9 cellular contexts compared by ENCODE assay signal in genomic region chr7:13989138-13989943, GRCh38. TPM values are rescaled to one million over a fixed set of nuclear protein-coding genes. Genes with fewer than 3 reads are reported as not detected.
DNase-seq lines count a peak whose midpoint lies in the region; ATAC-seq and TF ChIP-seq lines count a peak whose summit lies in the region.
"Had no signal": no experiment of that assay in that cellular context is flagged by ENCODE, and none has a peak within 500 bp of the region (broad histone marks: within the 10 kb centered on the region; RNA-seq: fewer than 3 reads in every experiment).

TSS of gene ETV1 (minus strand) at chr7:13989666. CDS start at chr7:13989052, 614 bp downstream.

- H3K9me3 ChIP-seq in PC-9 (ENCODE audit: insufficient read depth, low read depth) = no peaks in the 10 kb centered on the region

- no TSS peak for BruUV-seq in PC-9 (replicated peaks; lab: Mats Ljungman, UMichigan)

- CTCF ChIA-PET in PC-9 (lab: Charles Lee) = interaction anchor here (0.7 to 2.1 kb wide), 4 partner anchors 9 to 247 kb away, joined by 3 to 8 read pairs (median 4); no protein-coding TSS in a partner anchor

- no peak; the same call in 1 of the 2 replicates for TF ChIP-seq CTCF in PC-9 (conservative IDR thresholded peaks at IDR 0.05)

- H3K79me2 ChIP-seq in PC-9 (ENCODE audit: low read depth) = no peaks in the 10 kb centered on the region

- H3K27ac Mint-ChIP-seq in stimulated activated naive CD8-positive, alpha-beta T cell treated with anti-CD3 and anti-CD28 coated beads, Interleukin-15, amount 100 ng/mL, for 72 hours = no peak within 1 kb of the TSS
- H3K27ac Mint-ChIP-seq: IgD-negative memory B cell had no signal

- H3K4me1 Mint-ChIP-seq in stimulated activated naive CD8-positive, alpha-beta T cell treated with anti-CD3 and anti-CD28 coated beads, Interleukin-15, amount 100 ng/mL, for 72 hours = no peaks in the 10 kb centered on the region
- H3K4me1 Mint-ChIP-seq: IgD-negative memory B cell had no signal

- H3K4me3 ChIP-seq in PC-9 = peak within 1 kb of the TSS; percentile 59

- H3K27ac ChIP-seq in PC-9 = peak within 1 kb of the TSS; percentile 13; the same call in 1 of the 2 replicates

- H3K9me2 ChIP-seq in PC-9 (ENCODE audit: insufficient read depth) = no peaks in the 10 kb centered on the region

- H2AFZ ChIP-seq in PC-9 = peak within 1 kb of the TSS; percentile 90

- no peaks in the 10 kb centered on the region for H3K27me3 ChIP-seq in PC-9 (ENCODE audit: insufficient read depth, low read depth)

- H3K36me3 ChIP-seq in PC-9 (ENCODE audit: low read depth) = no peaks in the 10 kb centered on the region

- H3K4me1 ChIP-seq in PC-9 (replicated peaks; ENCODE audit: insufficient read depth) = peaks cover 20% of the 10 kb centered on the region

- ATAC-seq in stimulated activated naive CD8-positive, alpha-beta T cell treated with anti-CD3 and anti-CD28 coated beads, Interleukin-15, amount 100 ng/mL, for 72 hours = peak; percentile 11
- ATAC-seq in HG03354 (IDR thresholded peaks at IDR 0.05; ENCODE audit: poor library complexity, severe bottlenecking, unreplicated experiment) = no peak

- H3K4me3 Mint-ChIP-seq in stimulated activated naive CD8-positive, alpha-beta T cell treated with anti-CD3 and anti-CD28 coated beads, Interleukin-15, amount 100 ng/mL, for 72 hours = no peak within 1 kb of the TSS
- H3K4me3 Mint-ChIP-seq: IgD-negative memory B cell had no signal

- no peaks in the 10 kb centered on the region for H3K27me3 Mint-ChIP-seq in stimulated activated naive CD8-positive, alpha-beta T cell treated with anti-CD3 and anti-CD28 coated beads, Interleukin-15, amount 100 ng/mL, for 72 hours
- H3K27me3 Mint-ChIP-seq: IgD-negative memory B cell had no signal

- peak within 1 kb of the TSS; percentile 95 for H3K4me2 ChIP-seq in PC-9

- H3F3A ChIP-seq in PC-9 (ENCODE audit: insufficient read depth, low read depth) = peaks cover 7% of the 10 kb centered on the region; the same call in 1 of the 2 replicates

- H3K9me3 Mint-ChIP-seq in stimulated activated naive CD8-positive, alpha-beta T cell treated with anti-CD3 and anti-CD28 coated beads, Interleukin-15, amount 100 ng/mL, for 72 hours = no peaks in the 10 kb centered on the region

- intact Hi-C loops in PC-9 (cut with micrococcal nuclease; ENCODE audit: unreplicated experiment) = loop anchor here (10.0 kb wide), 1 partner anchor 135 kb away; no protein-coding TSS in a partner anchor

- no peaks in the 10 kb centered on the region for H4K20me1 ChIP-seq in PC-9 (ENCODE audit: insufficient read depth)

- peak; percentile 30 for DNase-seq in CD1c-positive myeloid dendritic cell (ENCODE audit: extremely low spot score)
- DNase-seq in HuH-7 (ENCODE audit: low spot score) = peak; percentile 68
- peak; percentile 47 to 60 for DNase-seq in PC-9
- peak; percentile 73 for DNase-seq in dedifferentiated amniotic fluid mesenchymal stem cell (ENCODE audit: extremely low spot score)
- DNase-seq in kidney tubule cell (ENCODE audit: low spot score) = peak; percentile 63
- DNase-seq in stimulated activated naive CD8-positive, alpha-beta T cell treated with anti-CD3 and anti-CD28 coated beads, Interleukin-15, amount 100 ng/mL, for 72 hours = no peak
- DNase-seq in effector CD4-positive, alpha-beta T cell = no peak

- POLR2A ChIA-PET in PC-9 (lab: Charles Lee; ENCODE audit: unreplicated experiment) = interaction anchor here (1.4 kb wide), 1 partner anchor 69 kb away, joined by 3 read pairs; no protein-coding TSS in a partner anchor

RNA-seq across cellular contexts. Expression of gene ETV1, which starts in this region (rescaled TPM):
- 4.3 and 9.0 TPM in 2 replicates for total RNA-seq in PC-9 (2021)

Comparison
In these comparisons a context has a peak if more than half of its experiments do, and no peak if none do; other contexts are left out.
1. DNase-seq: peak in CD1c-positive myeloid dendritic cell (single experiment), HuH-7 (single experiment), PC-9 (2 of 2), dedifferentiated amniotic fluid mesenchymal stem cell (single experiment) and kidney tubule cell (single experiment); none in stimulated activated naive CD8-positive, alpha-beta T cell treated with anti-CD3 and anti-CD28 coated beads, Interleukin-15, amount 100 ng/mL, for 72 hours (0 of 2) and effector CD4-positive, alpha-beta T cell (single experiment).